Comparison of ENCODE assay signal across 1 cellular context in the genomic region with DNA sequence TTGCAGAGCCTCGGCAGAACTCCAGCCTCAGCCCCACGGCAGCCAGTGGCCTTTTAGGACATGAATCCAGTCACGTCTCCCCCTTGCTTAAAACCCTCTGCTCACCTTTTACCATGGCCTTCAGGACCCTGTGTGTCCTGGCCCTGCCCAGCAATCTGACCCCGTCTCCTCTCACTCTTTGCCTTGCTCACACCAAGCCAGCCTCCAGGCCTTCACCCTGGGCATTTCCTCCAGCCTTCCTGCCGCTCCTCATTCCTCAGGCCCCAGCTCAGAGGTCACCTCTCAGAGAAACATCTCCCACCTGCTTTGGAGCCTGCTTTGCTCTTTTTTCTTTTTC.
TF ChIP-seq lines count a peak whose summit lies in the region.

No MANE protein-coding gene starts in this region.

TF ChIP-seq in HepG2, 621 proteins besides CTCF, POLR2A, EP300 and RAD21 (continued from another document):
- TF ChIP-seq ATM (IDR thresholded peaks at IDR 0.05; ENCODE audit: borderline replicate concordance) = no peak
- peak; percentile 3 for TF ChIP-seq XRCC5 (optimal IDR thresholded peaks at IDR 0.05; ENCODE audit: low read length)
- TF ChIP-seq, protein P1, sequence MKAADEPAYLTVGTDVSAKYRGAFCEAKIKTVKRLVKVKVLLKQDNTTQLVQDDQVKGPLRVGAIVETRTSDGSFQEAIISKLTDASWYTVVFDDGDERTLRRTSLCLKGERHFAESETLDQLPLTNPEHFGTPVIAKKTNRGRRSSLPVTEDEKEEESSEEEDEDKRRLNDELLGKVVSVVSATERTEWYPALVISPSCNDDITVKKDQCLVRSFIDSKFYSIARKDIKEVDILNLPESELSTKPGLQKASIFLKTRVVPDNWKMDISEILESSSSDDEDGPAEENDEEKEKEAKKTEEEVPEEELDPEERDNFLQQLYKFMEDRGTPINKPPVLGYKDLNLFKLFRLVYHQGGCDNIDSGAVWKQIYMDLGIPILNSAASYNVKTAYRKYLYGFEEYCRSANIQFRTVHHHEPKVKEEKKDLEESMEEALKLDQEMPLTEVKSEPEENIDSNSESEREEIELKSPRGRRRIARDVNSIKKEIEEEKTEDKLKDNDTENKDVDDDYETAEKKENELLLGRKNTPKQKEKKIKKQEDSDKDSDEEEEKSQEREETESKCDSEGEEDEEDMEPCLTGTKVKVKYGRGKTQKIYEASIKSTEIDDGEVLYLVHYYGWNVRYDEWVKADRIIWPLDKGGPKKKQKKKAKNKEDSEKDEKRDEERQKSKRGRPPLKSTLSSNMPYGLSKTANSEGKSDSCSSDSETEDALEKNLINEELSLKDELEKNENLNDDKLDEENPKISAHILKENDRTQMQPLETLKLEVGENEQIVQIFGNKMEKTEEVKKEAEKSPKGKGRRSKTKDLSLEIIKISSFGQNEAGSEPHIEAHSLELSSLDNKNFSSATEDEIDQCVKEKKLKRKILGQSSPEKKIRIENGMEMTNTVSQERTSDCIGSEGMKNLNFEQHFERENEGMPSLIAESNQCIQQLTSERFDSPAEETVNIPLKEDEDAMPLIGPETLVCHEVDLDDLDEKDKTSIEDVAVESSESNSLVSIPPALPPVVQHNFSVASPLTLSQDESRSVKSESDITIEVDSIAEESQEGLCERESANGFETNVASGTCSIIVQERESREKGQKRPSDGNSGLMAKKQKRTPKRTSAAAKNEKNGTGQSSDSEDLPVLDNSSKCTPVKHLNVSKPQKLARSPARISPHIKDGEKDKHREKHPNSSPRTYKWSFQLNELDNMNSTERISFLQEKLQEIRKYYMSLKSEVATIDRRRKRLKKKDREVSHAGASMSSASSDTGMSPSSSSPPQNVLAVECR (CRISPR knock-in tag; IDR thresholded peaks at IDR 0.05; ENCODE audit: borderline replicate concordance) = peak; percentile 18; the same call in 1 of the 2 replicates
- no peak for TF ChIP-seq JUN (CRISPR knock-in tag; IDR thresholded peaks at IDR 0.05)
- TF ChIP-seq, protein P2, sequence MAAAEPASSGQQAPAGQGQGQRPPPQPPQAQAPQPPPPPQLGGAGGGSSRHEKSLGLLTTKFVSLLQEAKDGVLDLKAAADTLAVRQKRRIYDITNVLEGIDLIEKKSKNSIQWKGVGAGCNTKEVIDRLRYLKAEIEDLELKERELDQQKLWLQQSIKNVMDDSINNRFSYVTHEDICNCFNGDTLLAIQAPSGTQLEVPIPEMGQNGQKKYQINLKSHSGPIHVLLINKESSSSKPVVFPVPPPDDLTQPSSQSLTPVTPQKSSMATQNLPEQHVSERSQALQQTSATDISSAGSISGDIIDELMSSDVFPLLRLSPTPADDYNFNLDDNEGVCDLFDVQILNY (CRISPR knock-in tag; conservative IDR thresholded peaks at IDR 0.05) = no peak
- TF ChIP-seq NFYB (CRISPR knock-in tag; IDR thresholded peaks at IDR 0.05) = no peak
- TF ChIP-seq, protein P3, sequence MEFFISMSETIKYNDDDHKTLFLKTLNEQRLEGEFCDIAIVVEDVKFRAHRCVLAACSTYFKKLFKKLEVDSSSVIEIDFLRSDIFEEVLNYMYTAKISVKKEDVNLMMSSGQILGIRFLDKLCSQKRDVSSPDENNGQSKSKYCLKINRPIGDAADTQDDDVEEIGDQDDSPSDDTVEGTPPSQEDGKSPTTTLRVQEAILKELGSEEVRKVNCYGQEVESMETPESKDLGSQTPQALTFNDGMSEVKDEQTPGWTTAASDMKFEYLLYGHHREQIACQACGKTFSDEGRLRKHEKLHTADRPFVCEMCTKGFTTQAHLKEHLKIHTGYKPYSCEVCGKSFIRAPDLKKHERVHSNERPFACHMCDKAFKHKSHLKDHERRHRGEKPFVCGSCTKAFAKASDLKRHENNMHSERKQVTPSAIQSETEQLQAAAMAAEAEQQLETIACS (CRISPR knock-in tag; IDR thresholded peaks at IDR 0.05) = no peak
- TF ChIP-seq ZNF354B (CRISPR knock-in tag; IDR thresholded peaks at IDR 0.05) = no peak
- no peak for TF ChIP-seq FOXK2 (IDR thresholded peaks at IDR 0.05)
- TF ChIP-seq SUZ12 (IDR thresholded peaks at IDR 0.05; ENCODE audit: low read depth, low read length) = no peak
- TF ChIP-seq, protein P4, sequence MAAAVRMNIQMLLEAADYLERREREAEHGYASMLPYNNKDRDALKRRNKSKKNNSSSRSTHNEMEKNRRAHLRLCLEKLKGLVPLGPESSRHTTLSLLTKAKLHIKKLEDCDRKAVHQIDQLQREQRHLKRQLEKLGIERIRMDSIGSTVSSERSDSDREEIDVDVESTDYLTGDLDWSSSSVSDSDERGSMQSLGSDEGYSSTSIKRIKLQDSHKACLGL (CRISPR knock-in tag; IDR thresholded peaks at IDR 0.05) = peak; percentile 50; the same call in 1 of the 2 replicates
- TF ChIP-seq, protein P5, sequence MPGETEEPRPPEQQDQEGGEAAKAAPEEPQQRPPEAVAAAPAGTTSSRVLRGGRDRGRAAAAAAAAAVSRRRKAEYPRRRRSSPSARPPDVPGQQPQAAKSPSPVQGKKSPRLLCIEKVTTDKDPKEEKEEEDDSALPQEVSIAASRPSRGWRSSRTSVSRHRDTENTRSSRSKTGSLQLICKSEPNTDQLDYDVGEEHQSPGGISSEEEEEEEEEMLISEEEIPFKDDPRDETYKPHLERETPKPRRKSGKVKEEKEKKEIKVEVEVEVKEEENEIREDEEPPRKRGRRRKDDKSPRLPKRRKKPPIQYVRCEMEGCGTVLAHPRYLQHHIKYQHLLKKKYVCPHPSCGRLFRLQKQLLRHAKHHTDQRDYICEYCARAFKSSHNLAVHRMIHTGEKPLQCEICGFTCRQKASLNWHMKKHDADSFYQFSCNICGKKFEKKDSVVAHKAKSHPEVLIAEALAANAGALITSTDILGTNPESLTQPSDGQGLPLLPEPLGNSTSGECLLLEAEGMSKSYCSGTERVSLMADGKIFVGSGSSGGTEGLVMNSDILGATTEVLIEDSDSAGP (CRISPR knock-in tag; IDR thresholded peaks at IDR 0.05; ENCODE audit: borderline replicate concordance) = no peak
- no peak for TF ChIP-seq ZNF326 (CRISPR knock-in tag; IDR thresholded peaks at IDR 0.05; ENCODE audit: borderline replicate concordance)
- TF ChIP-seq ZNF776 (CRISPR knock-in tag; IDR thresholded peaks at IDR 0.05) = no peak
- no peak for TF ChIP-seq TOE1 (CRISPR knock-in tag; IDR thresholded peaks at IDR 0.05)
- no peak for TF ChIP-seq LCORL (IDR thresholded peaks at IDR 0.05)
- TF ChIP-seq LCORL (CRISPR knock-in tag; IDR thresholded peaks at IDR 0.05) = peak; percentile 86; the same call in 1 of the 2 replicates
- 0 out of 2 replicates have a peak, but pooled peaks have one; percentile 45 for TF ChIP-seq PHF21A (CRISPR knock-in tag; IDR thresholded peaks at IDR 0.05)
- TF ChIP-seq NR2C2 (CRISPR knock-in tag; IDR thresholded peaks at IDR 0.05; ENCODE audit: borderline replicate concordance) = no peak
- TF ChIP-seq HNRNPK (IDR thresholded peaks at IDR 0.05; ENCODE audit: low read depth, low read length, poor library complexity, severe bottlenecking) = no peak
- TF ChIP-seq ZNF234 (CRISPR knock-in tag; conservative IDR thresholded peaks at IDR 0.05) = no peak
- TF ChIP-seq MTA3 (CRISPR knock-in tag; IDR thresholded peaks at IDR 0.05) = no peak
- no peak for TF ChIP-seq ZNF816 (CRISPR knock-in tag; IDR thresholded peaks at IDR 0.05; ENCODE audit: borderline replicate concordance)
- no peak for TF ChIP-seq ZSCAN25 (CRISPR knock-in tag; IDR thresholded peaks at IDR 0.05)
- TF ChIP-seq TCF7 (IDR thresholded peaks at IDR 0.05; ENCODE audit: low read depth) = no peak
- no peak for TF ChIP-seq ZNF839 (CRISPR knock-in tag; IDR thresholded peaks at IDR 0.05; ENCODE audit: borderline replicate concordance)
- no peak for TF ChIP-seq RBFOX2 (IDR thresholded peaks at IDR 0.05; ENCODE audit: low read depth, low read length)
- no peak for TF ChIP-seq ZNF557 (CRISPR knock-in tag; IDR thresholded peaks at IDR 0.05)
- TF ChIP-seq, protein P6, sequence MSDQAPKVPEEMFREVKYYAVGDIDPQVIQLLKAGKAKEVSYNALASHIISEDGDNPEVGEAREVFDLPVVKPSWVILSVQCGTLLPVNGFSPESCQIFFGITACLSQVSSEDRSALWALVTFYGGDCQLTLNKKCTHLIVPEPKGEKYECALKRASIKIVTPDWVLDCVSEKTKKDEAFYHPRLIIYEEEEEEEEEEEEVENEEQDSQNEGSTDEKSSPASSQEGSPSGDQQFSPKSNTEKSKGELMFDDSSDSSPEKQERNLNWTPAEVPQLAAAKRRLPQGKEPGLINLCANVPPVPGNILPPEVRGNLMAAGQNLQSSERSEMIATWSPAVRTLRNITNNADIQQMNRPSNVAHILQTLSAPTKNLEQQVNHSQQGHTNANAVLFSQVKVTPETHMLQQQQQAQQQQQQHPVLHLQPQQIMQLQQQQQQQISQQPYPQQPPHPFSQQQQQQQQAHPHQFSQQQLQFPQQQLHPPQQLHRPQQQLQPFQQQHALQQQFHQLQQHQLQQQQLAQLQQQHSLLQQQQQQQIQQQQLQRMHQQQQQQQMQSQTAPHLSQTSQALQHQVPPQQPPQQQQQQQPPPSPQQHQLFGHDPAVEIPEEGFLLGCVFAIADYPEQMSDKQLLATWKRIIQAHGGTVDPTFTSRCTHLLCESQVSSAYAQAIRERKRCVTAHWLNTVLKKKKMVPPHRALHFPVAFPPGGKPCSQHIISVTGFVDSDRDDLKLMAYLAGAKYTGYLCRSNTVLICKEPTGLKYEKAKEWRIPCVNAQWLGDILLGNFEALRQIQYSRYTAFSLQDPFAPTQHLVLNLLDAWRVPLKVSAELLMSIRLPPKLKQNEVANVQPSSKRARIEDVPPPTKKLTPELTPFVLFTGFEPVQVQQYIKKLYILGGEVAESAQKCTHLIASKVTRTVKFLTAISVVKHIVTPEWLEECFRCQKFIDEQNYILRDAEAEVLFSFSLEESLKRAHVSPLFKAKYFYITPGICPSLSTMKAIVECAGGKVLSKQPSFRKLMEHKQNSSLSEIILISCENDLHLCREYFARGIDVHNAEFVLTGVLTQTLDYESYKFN (CRISPR knock-in tag; conservative IDR thresholded peaks at IDR 0.05) = peak; percentile 49; the same call in 1 of the 2 replicates
- TF ChIP-seq BRCA1 (CRISPR knock-in tag; IDR thresholded peaks at IDR 0.05) = no peak
- no peak for TF ChIP-seq TAF15 (IDR thresholded peaks at IDR 0.05; ENCODE audit: low read depth, low read length, poor library complexity, severe bottlenecking)
- TF ChIP-seq KDM2A (CRISPR knock-in tag; IDR thresholded peaks at IDR 0.05; ENCODE audit: borderline replicate concordance, low read depth) = no peak
- no peak for TF ChIP-seq CCDC6 (CRISPR knock-in tag; IDR thresholded peaks at IDR 0.05)
- no peak for TF ChIP-seq ZNF572 (CRISPR knock-in tag; IDR thresholded peaks at IDR 0.05)
- TF ChIP-seq, protein P7, sequence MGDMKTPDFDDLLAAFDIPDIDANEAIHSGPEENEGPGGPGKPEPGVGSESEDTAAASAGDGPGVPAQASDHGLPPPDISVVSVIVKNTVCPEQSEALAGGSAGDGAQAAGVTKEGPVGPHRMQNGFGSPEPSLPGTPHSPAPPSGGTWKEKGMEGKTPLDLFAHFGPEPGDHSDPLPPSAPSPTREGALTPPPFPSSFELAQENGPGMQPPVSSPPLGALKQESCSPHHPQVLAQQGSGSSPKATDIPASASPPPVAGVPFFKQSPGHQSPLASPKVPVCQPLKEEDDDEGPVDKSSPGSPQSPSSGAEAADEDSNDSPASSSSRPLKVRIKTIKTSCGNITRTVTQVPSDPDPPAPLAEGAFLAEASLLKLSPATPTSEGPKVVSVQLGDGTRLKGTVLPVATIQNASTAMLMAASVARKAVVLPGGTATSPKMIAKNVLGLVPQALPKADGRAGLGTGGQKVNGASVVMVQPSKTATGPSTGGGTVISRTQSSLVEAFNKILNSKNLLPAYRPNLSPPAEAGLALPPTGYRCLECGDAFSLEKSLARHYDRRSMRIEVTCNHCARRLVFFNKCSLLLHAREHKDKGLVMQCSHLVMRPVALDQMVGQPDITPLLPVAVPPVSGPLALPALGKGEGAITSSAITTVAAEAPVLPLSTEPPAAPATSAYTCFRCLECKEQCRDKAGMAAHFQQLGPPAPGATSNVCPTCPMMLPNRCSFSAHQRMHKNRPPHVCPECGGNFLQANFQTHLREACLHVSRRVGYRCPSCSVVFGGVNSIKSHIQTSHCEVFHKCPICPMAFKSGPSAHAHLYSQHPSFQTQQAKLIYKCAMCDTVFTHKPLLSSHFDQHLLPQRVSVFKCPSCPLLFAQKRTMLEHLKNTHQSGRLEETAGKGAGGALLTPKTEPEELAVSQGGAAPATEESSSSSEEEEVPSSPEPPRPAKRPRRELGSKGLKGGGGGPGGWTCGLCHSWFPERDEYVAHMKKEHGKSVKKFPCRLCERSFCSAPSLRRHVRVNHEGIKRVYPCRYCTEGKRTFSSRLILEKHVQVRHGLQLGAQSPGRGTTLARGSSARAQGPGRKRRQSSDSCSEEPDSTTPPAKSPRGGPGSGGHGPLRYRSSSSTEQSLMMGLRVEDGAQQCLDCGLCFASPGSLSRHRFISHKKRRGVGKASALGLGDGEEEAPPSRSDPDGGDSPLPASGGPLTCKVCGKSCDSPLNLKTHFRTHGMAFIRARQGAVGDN (CRISPR knock-in tag; IDR thresholded peaks at IDR 0.05) = peak; percentile 58
- peak; percentile 34; the same call in 1 of the 2 replicates for TF ChIP-seq ZFX (CRISPR knock-in tag; IDR thresholded peaks at IDR 0.05; ENCODE audit: low read depth)
- no peak for TF ChIP-seq HES4 (CRISPR knock-in tag; IDR thresholded peaks at IDR 0.05; ENCODE audit: borderline replicate concordance)
- 0 out of 2 replicates have a peak, but pooled peaks have one; percentile 5 for TF ChIP-seq NR2F6 (IDR thresholded peaks at IDR 0.05)
- TF ChIP-seq NR2F6 (CRISPR knock-in tag; IDR thresholded peaks at IDR 0.05) = no peak
- TF ChIP-seq, protein P8, sequence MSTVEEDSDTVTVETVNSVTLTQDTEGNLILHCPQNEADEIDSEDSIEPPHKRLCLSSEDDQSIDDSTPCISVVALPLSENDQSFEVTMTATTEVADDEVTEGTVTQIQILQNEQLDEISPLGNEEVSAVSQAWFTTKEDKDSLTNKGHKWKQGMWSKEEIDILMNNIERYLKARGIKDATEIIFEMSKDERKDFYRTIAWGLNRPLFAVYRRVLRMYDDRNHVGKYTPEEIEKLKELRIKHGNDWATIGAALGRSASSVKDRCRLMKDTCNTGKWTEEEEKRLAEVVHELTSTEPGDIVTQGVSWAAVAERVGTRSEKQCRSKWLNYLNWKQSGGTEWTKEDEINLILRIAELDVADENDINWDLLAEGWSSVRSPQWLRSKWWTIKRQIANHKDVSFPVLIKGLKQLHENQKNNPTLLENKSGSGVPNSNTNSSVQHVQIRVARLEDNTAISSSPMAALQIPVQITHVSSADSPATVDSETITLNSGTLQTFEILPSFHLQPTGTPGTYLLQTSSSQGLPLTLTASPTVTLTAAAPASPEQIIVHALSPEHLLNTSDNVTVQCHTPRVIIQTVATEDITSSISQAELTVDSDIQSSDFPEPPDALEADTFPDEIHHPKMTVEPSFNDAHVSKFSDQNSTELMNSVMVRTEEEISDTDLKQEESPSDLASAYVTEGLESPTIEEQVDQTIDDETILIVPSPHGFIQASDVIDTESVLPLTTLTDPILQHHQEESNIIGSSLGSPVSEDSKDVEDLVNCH (CRISPR knock-in tag; IDR thresholded peaks at IDR 0.05) = no peak
